In genomic region chr11:67583319-67584204, GRCh38 we compare ENCODE assay signal across 8 cellular contexts. TPM values are rescaled to one million over a fixed set of nuclear protein-coding genes. Genes with fewer than 3 reads are reported as not detected.
DNase-seq lines count a peak whose midpoint lies in the region; ATAC-seq, FAIRE-seq and TF ChIP-seq lines count a peak whose summit lies in the region.

Gene GSTP1, plus strand, starts transcription at chr11:67583812. Its CDS starts 32 bp downstream, at chr11:67583844.

- peak; percentile 43 for TF ChIP-seq CTCF in astrocyte (IDR thresholded peaks at IDR 0.05; ENCODE audit: insufficient read depth, low read depth, low read length)

- peaks cover 34% of the 10 kb centered on the region for H3K79me2 ChIP-seq in astrocyte (ENCODE audit: insufficient read depth, low read length)

- peaks cover 39% of the 10 kb centered on the region for H4K20me1 ChIP-seq in astrocyte (ENCODE audit: insufficient read depth, low read length)

- FAIRE-seq in astrocyte (lab: Jason Lieb, UNC): no peak

- H3K4me1 Mint-ChIP-seq in astrocyte (ENCODE audit: low read depth, unreplicated experiment): peaks cover 36% of the 10 kb centered on the region

- peaks cover 46% of the 10 kb centered on the region for H3K36me3 ChIP-seq in MG63
- peaks cover 8% of the 10 kb centered on the region for H3K36me3 ChIP-seq in astrocyte (ENCODE audit: insufficient read depth, low read length)

- H3K27ac Mint-ChIP-seq in astrocyte (ENCODE audit: unreplicated experiment): peak within 1 kb of the TSS; percentile 97

- H3K27me3 Mint-ChIP-seq in astrocyte (ENCODE audit: low read depth, unreplicated experiment): no peaks in the 10 kb centered on the region

- peak within 1 kb of the TSS; percentile 92 for H3K4me3 Mint-ChIP-seq in astrocyte (ENCODE audit: unreplicated experiment)

- peak within 1 kb of the TSS; percentile 75 for H2AFZ ChIP-seq in astrocyte (ENCODE audit: low read depth, low read length)

- H3K9me3 ChIP-seq in MG63 (no peaks in the 10 kb centered on the region), astrocyte (ENCODE audit: insufficient read depth, low read depth, low read length) (no peaks in the 10 kb centered on the region)

- H3K9ac ChIP-seq in astrocyte (ENCODE audit: low read length): peak within 1 kb of the TSS; percentile 93

- H3K4me3 ChIP-seq in MG63 (peak within 1 kb of the TSS; percentile 96), astrocyte (ENCODE audit: insufficient read depth, low read depth, low read length) (peak within 1 kb of the TSS; percentile 77)

- peak within 1 kb of the TSS; percentile 88 for H3K4me2 ChIP-seq in astrocyte (ENCODE audit: low read length)

- peak; percentile 97 for DNase-seq in ELF-1 (ENCODE audit: low read depth, low spot score)
- DNase-seq in MG63: peak; percentile 85
- DNase-seq in T-helper 9 cell: peak; percentile 70
- peak; percentile 76 for DNase-seq in astrocyte (ENCODE audit: low read depth)
- DNase-seq in hypothalamus (lab: John Stamatoyannopoulos, UW): peak in 50 of 51 donors; percentile 44 to 91 (median 81)
- DNase-seq in sciatic nerve (ENCODE audit: low spot score): peak; percentile 96
- DNase-seq in cortex of kidney (lab: John Stamatoyannopoulos, UW): no peak

- H3K27me3 ChIP-seq in MG63 (no peaks in the 10 kb centered on the region), astrocyte (ENCODE audit: insufficient read depth, low read length) (peaks cover 18% of the 10 kb centered on the region)

- ATAC-seq in GM21786 (IDR thresholded peaks at IDR 0.05; ENCODE audit: unreplicated experiment) (peak; percentile 60), sciatic nerve (peak; percentile 96)

- H3K36me3 Mint-ChIP-seq in astrocyte (ENCODE audit: low read depth, unreplicated experiment): peaks cover 28% of the 10 kb centered on the region

- peak within 1 kb of the TSS; percentile 82 for H3K27ac ChIP-seq in astrocyte (ENCODE audit: low read depth, low read length)

- intact Hi-C loops in sciatic nerve (cut with DNase I): no loop called here

- H3K4me1 ChIP-seq in astrocyte (ENCODE audit: insufficient read depth, low read length): peaks cover 21% of the 10 kb centered on the region

- no peaks in the 10 kb centered on the region for H3K9me3 Mint-ChIP-seq in astrocyte (ENCODE audit: unreplicated experiment)

RNA-seq across cellular contexts. Expression of gene GSTP1, which starts in this region (rescaled TPM):
- total RNA-seq in MG63 (2014; rRNA removed; shearing (Covaris generic); ENCODE audit: low replicate concordance): 280 and 743 TPM in 2 replicates
- total RNA-seq in astrocyte (1,173 and 1,365 TPM in 2 replicates), sciatic nerve (329 TPM)
